Comparison of ENCODE assay signal across 8 cellular contexts in genomic region chr5:159341914-159342313, GRCh38.
DNase-seq lines count a peak whose midpoint lies in the region; ATAC-seq lines count a peak whose summit lies in the region.

No MANE protein-coding gene starts in this region.

- DNase-seq in ELR (ENCODE audit: low read depth) (peak; percentile 74), NCI-H226 (peak; percentile 4), foreskin melanocyte (peak; percentile 49)
- DNase-seq in activated CD8-positive, alpha-beta memory T cell treated with anti-CD3 and anti-CD28 coated beads, Interleukin-2, amount 50 U/mL, for 1 hour (ENCODE audit: extremely low read depth), result peak; percentile 36
- peak; percentile 27 for DNase-seq in stimulated activated CD4-positive, alpha-beta T cell treated with anti-CD3 and anti-CD28 coated beads, Interleukin-2, amount 100 ng/mL, for 4 hours (ENCODE audit: low read depth)

- ATAC-seq in HG03135 (IDR thresholded peaks at IDR 0.05; ENCODE audit: unreplicated experiment), result no peak
- no peak for ATAC-seq in GM18520 (IDR thresholded peaks at IDR 0.05; ENCODE audit: unreplicated experiment)
- no peak for ATAC-seq in GM18870 (IDR thresholded peaks at IDR 0.05; ENCODE audit: unreplicated experiment)

Comparison
In these comparisons a context has a peak if more than half of its experiments do, and no peak if none do; other contexts are left out.
1. DNase-seq: peak in every context shown above with its lines; median percentile 74 in ELR; 49 in foreskin melanocyte; 36 in activated CD8-positive, alpha-beta memory T cell treated with anti-CD3 and anti-CD28 coated beads, Interleukin-2, amount 50 U/mL, for 1 hour; 27 in stimulated activated CD4-positive, alpha-beta T cell treated with anti-CD3 and anti-CD28 coated beads, Interleukin-2, amount 100 ng/mL, for 4 hours; 4 in NCI-H226.